Comparison of ENCODE assay signal across 8 cellular contexts in genomic region chr4:4488405-4489404, GRCh38. TPM values are rescaled to one million over a fixed set of nuclear protein-coding genes. Genes with fewer than 3 reads are reported as not detected.
DNase-seq lines count a peak whose midpoint lies in the region; ATAC-seq lines count a peak whose summit lies in the region.

No MANE protein-coding gene starts in this region.

- DNase-seq in ELF-1 (ENCODE audit: low read depth, low spot score) (peak; percentile 61), HuH-7 (ENCODE audit: low spot score) (peak; percentile 37), SK-N-DZ (ENCODE audit: low spot score) (peak; percentile 66), Right ventricle myocardium superior (peak; percentile 56), pulmonary artery endothelial cell (ENCODE audit: low read depth, low spot score) (peak; percentile 55), OCI-M2 (lab: John Stamatoyannopoulos, UW; ENCODE audit: unreplicated experiment) (no peak)
- peak; percentile 72 for DNase-seq in activated naive CD4-positive, alpha-beta T cell treated with anti-CD3 and anti-CD28 coated beads, Interleukin-2, amount 50 U/mL, for 16 hours

- ATAC-seq in GM21529 (IDR thresholded peaks at IDR 0.05; ENCODE audit: unreplicated experiment) = peak; percentile 80
- peak; percentile 93 for ATAC-seq in Right ventricle myocardium superior (ENCODE audit: poor library complexity)

- intact Hi-C loops in Right ventricle myocardium superior (cut with DNase I) = loop anchor here (5.0 kb wide), 1 partner anchor 394 kb away; no protein-coding TSS in a partner anchor

RNA-seq across cellular contexts. Expression of gene STX18, which starts 53.1 kb away (rescaled TPM):
- polyA plus RNA-seq in SK-N-DZ (2014; cell fraction: cytosol; rRNA removed) = 25.3 and 32.7 TPM in 2 replicates
- polyA plus RNA-seq in SK-N-DZ (2014; cell fraction: nucleus; rRNA removed) = 43.4 and 53.1 TPM in 2 replicates
- total RNA-seq in Right ventricle myocardium superior (16.0 TPM), pulmonary artery endothelial cell (24.3 and 24.6 TPM in 2 replicates)
